In the genomic region with DNA sequence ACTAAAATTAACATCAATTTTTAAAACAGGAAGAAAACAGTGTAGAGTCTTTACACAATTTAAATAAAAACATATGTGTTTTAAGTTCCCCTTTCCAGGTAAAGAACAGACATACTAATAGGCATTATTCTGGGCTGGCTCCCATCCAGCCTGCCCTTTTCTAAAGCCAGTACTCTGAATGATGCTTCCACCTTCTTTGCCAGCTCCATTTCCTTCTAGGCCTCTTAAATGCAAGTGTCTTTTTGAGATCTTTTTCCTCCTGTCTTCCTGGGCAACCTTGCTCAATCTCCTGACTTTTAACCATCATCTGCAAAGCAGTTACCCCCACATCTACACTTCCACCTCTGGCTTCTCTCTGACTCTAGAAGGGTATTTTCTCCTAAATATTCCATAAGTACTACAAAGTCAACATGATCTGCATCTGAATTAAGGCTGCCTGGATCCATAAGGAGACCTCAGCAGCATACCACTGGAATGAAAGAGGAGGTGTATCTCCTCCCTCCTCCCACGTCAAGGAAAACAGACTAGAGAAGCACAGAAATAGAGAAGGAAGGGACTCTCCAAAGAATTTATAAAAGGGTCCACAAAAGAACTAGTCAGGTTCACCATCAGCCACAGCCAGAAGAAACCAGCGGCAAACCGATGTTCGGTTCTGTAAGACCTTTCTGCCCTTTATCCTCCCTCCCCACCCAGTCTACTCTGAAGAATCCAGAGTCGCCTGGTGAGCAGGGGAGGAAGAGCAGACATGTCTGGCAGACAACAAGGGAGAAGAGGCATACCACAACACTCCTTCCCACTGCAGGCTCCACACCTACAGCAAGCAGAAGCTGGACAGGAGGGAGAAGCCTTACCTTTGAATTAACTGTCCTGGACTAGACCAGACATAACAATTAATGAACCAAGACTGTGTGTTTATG, we compare ENCODE assay signal across 18 cellular contexts. TPM values are rescaled to one million over a fixed set of nuclear protein-coding genes. Genes with fewer than 3 reads are reported as not detected.
DNase-seq lines count a peak whose midpoint lies in the region; ATAC-seq, FAIRE-seq and TF ChIP-seq lines count a peak whose summit lies in the region.
"Had no signal": no experiment of that assay in that cellular context is flagged by ENCODE, and none has a peak within 500 bp of the region (broad histone marks: within the 10 kb centered on the region; RNA-seq: fewer than 3 reads in every experiment).

No MANE protein-coding gene starts in this region.

- peaks cover 42% of the 10 kb centered on the region for H3K4me1 Mint-ChIP-seq in chondrocyte (ENCODE audit: low read depth)

- no peak for TF ChIP-seq POLR2A in HepG2 (IDR thresholded peaks at IDR 0.05; ENCODE audit: insufficient read depth in 1 of 2, low read depth in 2 of 2, low read length in 2 of 2)

- no peaks in the 10 kb centered on the region for H3K36me3 Mint-ChIP-seq in chondrocyte (ENCODE audit: low read depth)
- H3K36me3 Mint-ChIP-seq: activated CD4-positive, alpha-beta memory T cell treated with anti-CD3 and anti-CD28 coated beads for 36 hours had no signal

- H3K36me3 ChIP-seq in liver (ENCODE audit: control insufficient read depth in 4 of 4, insufficient read depth in 3 of 4, low read depth in 1 of 4, low read length in 3 of 4) (peaks cover 0 to under 1% (median 0%) of the 10 kb centered on the region in 4 donors), HepG2 (replicated peaks in 1 of 2; ENCODE audit: control insufficient read depth in 1 of 2, insufficient read depth in 2 of 2, low read length in 2 of 2) (peaks cover 2 to 7% of the 10 kb centered on the region in 2 experiments; a peak in 3 of 5 replicates), mucosa of descending colon (ENCODE audit: low read depth) (no peaks in the 10 kb centered on the region)
- H3K36me3 ChIP-seq: adrenal gland, esophagus squamous epithelium, left lung, spleen had no signal

- ATAC-seq in HepG2 (no peak), mucosa of descending colon (peak; percentile 35), HG02610 (IDR thresholded peaks at IDR 0.05; ENCODE audit: unreplicated experiment) (no peak), HG03108 (IDR thresholded peaks at IDR 0.05; ENCODE audit: unreplicated experiment) (no peak)

- peaks cover 24% of the 10 kb centered on the region for H3K79me2 ChIP-seq in HepG2 (ENCODE audit: insufficient read depth, low read length)

- H3K4me1 ChIP-seq in liver (ENCODE audit: control insufficient read depth in 4 of 4, insufficient read depth in 4 of 4, low read length in 3 of 4) = peaks cover 0 to 29% (median 10%) of the 10 kb centered on the region in 4 donors
- no peaks in the 10 kb centered on the region for H3K4me1 ChIP-seq in HepG2 (ENCODE audit: insufficient read depth, low read length)
- H3K4me1 ChIP-seq in mucosa of descending colon (ENCODE audit: low read depth) = peaks cover 35% of the 10 kb centered on the region

- in situ Hi-C loops in HepG2 (cut with HindIII; ENCODE audit: extremely low pct_ligation_motif_present, low pct_unique_long_range_greater_than_20kb) = no loop called here

- H3K27me3 ChIP-seq in liver (ENCODE audit: control insufficient read depth in 4 of 4, insufficient read depth in 4 of 4, low read length in 3 of 4) (no peaks in the 10 kb centered on the region), HepG2 (ENCODE audit: control insufficient read depth in 1 of 2, insufficient read depth in 2 of 2, low read length in 2 of 2) (no peaks in the 10 kb centered on the region), dorsolateral prefrontal cortex (no peaks in the 10 kb centered on the region)
- H3K27me3 ChIP-seq: adrenal gland, esophagus squamous epithelium, left lung, spleen had no signal

- CTCF ChIA-PET in HepG2 (lab: Yijun Ruan, JAX; ENCODE audit: low intra/inter-chr PET ratio, low total read pairs) = interaction anchor here (4.2 kb wide), 1 partner anchor 117 kb away, joined by 117 read pairs; no protein-coding TSS in a partner anchor

- H3K4me3 Mint-ChIP-seq in chondrocyte (ENCODE audit: unreplicated experiment) = no peak overlapping the region
- H3K4me3 Mint-ChIP-seq: activated CD4-positive, alpha-beta memory T cell treated with anti-CD3 and anti-CD28 coated beads for 36 hours had no signal

- TF ChIP-seq CTCF in liver (IDR thresholded peaks at IDR 0.05; ENCODE audit: low read depth, low read length, missing input control) (no peak), HepG2 (CRISPR knock-in tag; IDR thresholded peaks at IDR 0.05) (no peak), chondrocyte (IDR thresholded peaks at IDR 0.05) (no peak), mucosa of descending colon (IDR thresholded peaks at IDR 0.05) (no peak), dorsolateral prefrontal cortex (IDR thresholded peaks at IDR 0.05 in 54 of 56, conservative IDR thresholded peaks at IDR 0.05 in 2 of 56; ENCODE audit: low read depth in 1 of 56, partially characterized antibody in 56 of 56) (no peak)

- H3K9ac ChIP-seq in liver (ENCODE audit: low read depth in 1 of 2, low read length in 2 of 2) (peak overlapping the region in 1 of 2 donors; percentile 38), HepG2 (ENCODE audit: insufficient read depth, low read depth, low read length) (no peak overlapping the region)

- H3K9me3 Mint-ChIP-seq in chondrocyte (ENCODE audit: low read depth) = no peaks in the 10 kb centered on the region
- H3K9me3 Mint-ChIP-seq: activated CD4-positive, alpha-beta memory T cell treated with anti-CD3 and anti-CD28 coated beads for 36 hours had no signal

- POLR2A ChIA-PET in HepG2 (lab: Yijun Ruan, JAX) = no interaction called here

- WGBS in liver = 79% methylated on average over 5 of the region's 5 CpGs
- 92% methylated on average over 5 of the region's 5 CpGs for WGBS in HepG2 (ENCODE audit: low lambda C conversion rate)

- TF ChIP-seq EP300 in HepG2 (IDR thresholded peaks at IDR 0.05; ENCODE audit: low read depth in 2 of 2, low read length in 2 of 2) (no peak), HepG2 (CRISPR knock-in tag; IDR thresholded peaks at IDR 0.05; ENCODE audit: borderline replicate concordance) (no peak)

- intact Hi-C loops in HepG2 (cut with micrococcal nuclease; ENCODE audit: unreplicated experiment) = loop anchor here (5.0 to 10.0 kb wide), 2 partner anchors 644 to 799 kb away; no protein-coding TSS in a partner anchor
- intact Hi-C loops in mucosa of descending colon (cut with DNase I, micrococcal nuclease) = loop anchor here (5.0 to 10.0 kb wide), 3 partner anchors 44 to 124 kb away; no protein-coding TSS in a partner anchor
- intact Hi-C loops in dorsolateral prefrontal cortex (cut with DNase I) = loop anchor here (1.0 to 10.0 kb wide), 6 partner anchors 46 to 799 kb away; a partner anchor contains a TSS

- H2AFZ ChIP-seq in HepG2 (ENCODE audit: low read length) = no peak overlapping the region

- H3K9me3 ChIP-seq in liver (ENCODE audit: control insufficient read depth in 4 of 4, low read length in 3 of 4) (no peaks in the 10 kb centered on the region), HepG2 (ENCODE audit: low read length) (no peaks in the 10 kb centered on the region), mucosa of descending colon (no peaks in the 10 kb centered on the region)
- H3K9me3 ChIP-seq: adrenal gland, esophagus squamous epithelium, left lung, spleen had no signal

- no peak for FAIRE-seq in HepG2 (lab: Jason Lieb, UNC)

- H3K4me3 ChIP-seq in liver (ENCODE audit: low read depth in 1 of 3, low read length in 3 of 3) (no peak overlapping the region), HepG2 (replicated peaks in 1 of 3; ENCODE audit: insufficient read depth in 1 of 3, low read depth in 2 of 3, low read length in 3 of 3) (no peak overlapping the region), mucosa of descending colon (no peak overlapping the region), dorsolateral prefrontal cortex (no peak overlapping the region)
- H3K4me3 ChIP-seq: adrenal gland, esophagus squamous epithelium, left lung, spleen had no signal

- H4K20me1 ChIP-seq in HepG2 (ENCODE audit: insufficient read depth, low read length) = 0 out of 2 replicates have a peak, but pooled peaks cover 5% of the 10 kb centered on the region

- peak overlapping the region; percentile 52 for H3K27ac Mint-ChIP-seq in chondrocyte (ENCODE audit: unreplicated experiment)
- H3K27ac Mint-ChIP-seq: activated CD4-positive, alpha-beta memory T cell treated with anti-CD3 and anti-CD28 coated beads for 36 hours had no signal

- peak overlapping the region; percentile 61 to 77 for H3K27ac ChIP-seq in liver (ENCODE audit: low read depth in 1 of 2, low read length in 2 of 2)
- no peak overlapping the region for H3K27ac ChIP-seq in HepG2 (ENCODE audit: extremely low read length, insufficient read depth, low read length)
- peak overlapping the region in 24 of 59 donors; percentile 2 to 58 (median 38) for H3K27ac ChIP-seq in dorsolateral prefrontal cortex
- H3K27ac ChIP-seq: adrenal gland, RWPE1, spleen had no signal

- BruUV-seq in HepG2 (replicated peaks; lab: Mats Ljungman, UMichigan) = no TSS peak

- no peak overlapping the region for H3K4me2 ChIP-seq in HepG2 (ENCODE audit: low read depth, low read length)

- DNase-seq in HepG2 (ENCODE audit: low spot score) (no peak), chondrocyte (ENCODE audit: low spot score) (no peak), mucosa of descending colon (no peak), dorsolateral prefrontal cortex (no peak), NCI-H345 treated with DMSO at 0.1 percent for 48 hours (lab: John Stamatoyannopoulos, UW; ENCODE audit: unreplicated experiment) (no peak)
- DNase-seq: activated CD4-positive, alpha-beta memory T cell treated with anti-CD3 and anti-CD28 coated beads for 36 hours; adrenal gland; esophagus squamous epithelium; GOT3; left lung; NCI-H1436; NCI-H524 treated with DMSO at 0.1 percent for 48 hours; spleen; T1000 had no signal

- no peaks in the 10 kb centered on the region for H3K27me3 Mint-ChIP-seq in chondrocyte (ENCODE audit: low read depth)
- H3K27me3 Mint-ChIP-seq: activated CD4-positive, alpha-beta memory T cell treated with anti-CD3 and anti-CD28 coated beads for 36 hours had no signal

- TF ChIP-seq RAD21 in liver (IDR thresholded peaks at IDR 0.05) (no peak), HepG2 (CRISPR knock-in tag; IDR thresholded peaks at IDR 0.05) (no peak)

RNA-seq across cellular contexts. Expression of a gene that starts 47.1 kb away (rescaled TPM):
- 10 to 100 TPM; 17.9 to 47.9 TPM for total RNA-seq in liver
- polyA plus RNA-seq in liver = 10 to 100 TPM; 22.5 to 43.0 TPM
- 31.5 and 47.7 TPM in 2 replicates for total RNA-seq in HepG2 (2016; rRNA removed; fragmentation: Illumina TruSeq; extraction: Trizol)
- total RNA-seq in HepG2 (2016; cell fraction: cytosol; rRNA removed; fragmentation: Illumina TruSeq; extraction: Trizol; ENCODE audit: low read depth) = 7.7 and 9.3 TPM in 2 replicates
- 33.4 and 49.5 TPM in 2 replicates for total RNA-seq in HepG2 (2016; cell fraction: insoluble cytoplasmic fraction; rRNA removed; fragmentation: Illumina TruSeq; extraction: Trizol)
- 11.5 and 12.4 TPM in 2 replicates for total RNA-seq in HepG2 (2016; cell fraction: membrane; rRNA removed; fragmentation: Illumina TruSeq; extraction: Trizol)
- total RNA-seq in HepG2 (2016; cell fraction: nucleus; rRNA removed; fragmentation: Illumina TruSeq; extraction: Trizol) = 45.0 and 48.7 TPM in 2 replicates
- polyA plus RNA-seq in HepG2 (2011; rRNA removed) = 10.8 and 10.9 TPM in 2 replicates
- polyA plus RNA-seq in HepG2 (2011; cell fraction: cytosol; rRNA removed) = 13.3 and 13.6 TPM in 2 replicates
- polyA plus RNA-seq in HepG2 (2011; cell fraction: nucleus; rRNA removed) = 12.0 and 12.4 TPM in 2 replicates
- polyA plus RNA-seq in HepG2 (2012) = 26.9 and 28.2 TPM in 2 replicates
- polyA plus RNA-seq in HepG2 (2016; cell fraction: cytosol; fragmentation: Illumina TruSeq; extraction: Trizol; ENCODE audit: low read depth) = 1.1 and 1.4 TPM in 2 replicates
- polyA plus RNA-seq in HepG2 (2016; cell fraction: insoluble cytoplasmic fraction; fragmentation: Illumina TruSeq; extraction: Trizol; ENCODE audit: low read depth) = 26.8 and 32.2 TPM in 2 replicates
- polyA plus RNA-seq in HepG2 (2016; cell fraction: membrane; fragmentation: Illumina TruSeq; extraction: Trizol; ENCODE audit: low read depth) = 3.4 and 3.7 TPM in 2 replicates
- 44.3 and 45.5 TPM in 2 replicates for polyA plus RNA-seq in HepG2 (2016; cell fraction: nucleus; fragmentation: Illumina TruSeq; extraction: Trizol; ENCODE audit: insufficient read depth, low read depth)
- 15.3 and 32.9 TPM in 2 replicates for polyA minus RNA-seq in HepG2 (2011; rRNA and poly(A)+ RNA removed; ENCODE audit: low replicate concordance)
- 24.1 and 25.6 TPM in 2 replicates for polyA minus RNA-seq in HepG2 (2011; cell fraction: cytosol; rRNA and poly(A)+ RNA removed)
- 36.9 and 37.2 TPM in 2 replicates for polyA minus RNA-seq in HepG2 (2011; cell fraction: nucleus; rRNA and poly(A)+ RNA removed)
- 46.3 to 67.1 TPM (median 47.6 TPM) in 3 replicates for total RNA-seq in chondrocyte
- total RNA-seq in mucosa of descending colon = 100 to 1,000 TPM in 1 of 3 donors, 10 to 100 TPM in 2; 60.8 to 102 (median 80.4) TPM
- 100 to 1,000 TPM in 2 of 120 experiments, 10 to 100 TPM in 118; 26.3 to 108 (median 49.7) TPM for total RNA-seq in dorsolateral prefrontal cortex
